Comparison of ENCODE assay signal across 34 cellular contexts in the genomic region with DNA sequence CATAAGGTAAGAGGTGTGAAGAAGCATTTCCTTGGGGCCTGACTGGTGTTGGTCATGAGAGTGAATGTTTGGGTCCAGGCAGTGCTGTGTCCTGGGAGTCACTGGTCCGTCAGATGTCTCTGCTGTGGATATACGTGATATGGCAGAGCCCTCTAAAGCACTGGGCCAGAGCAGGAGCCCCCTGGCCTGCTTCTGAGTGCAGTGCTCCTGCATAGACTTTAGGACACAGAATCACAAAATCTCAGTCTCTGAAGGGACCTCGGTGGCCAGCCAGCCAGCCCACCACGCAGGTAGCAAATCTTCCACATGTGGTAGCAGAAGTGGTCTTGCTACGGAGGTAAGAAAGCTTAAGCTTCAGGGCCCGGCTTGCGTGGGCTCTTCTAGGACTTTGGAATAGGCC. TPM values are rescaled to one million over a fixed set of nuclear protein-coding genes. Genes with fewer than 3 reads are reported as not detected.
"Had no signal": no experiment of that assay in that cellular context is flagged by ENCODE, and none has a peak within 500 bp of the region (broad histone marks: within the 10 kb centered on the region; RNA-seq: fewer than 3 reads in every experiment).

No MANE protein-coding gene starts in this region.

- H2AFZ ChIP-seq: hepatocyte, neural progenitor cell had no signal

- H3K27ac ChIP-seq: gastrocnemius medialis, heart left ventricle, hepatocyte, left lung, neural progenitor cell, parathyroid adenoma, prostate gland, right atrium auricular region, testis, tibial artery had no signal

- H3K36me3 Mint-ChIP-seq: naive thymus-derived CD4-positive, alpha-beta T cell; neural progenitor cell; stimulated activated memory B cell treated with anti-CD40 and anti-IgM and Interleukin-4, amounts not matched to agents 10 μg/mL and 1 μg/mL and 100 μg/mL, for 72 hours; type B pancreatic cell had no signal

- H3K9me3 ChIP-seq: gastrocnemius medialis, heart left ventricle, left lung, prostate gland, right atrium auricular region, testis, tibial artery had no signal

- H3K4me3 Mint-ChIP-seq: effector memory CD8-positive, alpha-beta T cell; naive thymus-derived CD4-positive, alpha-beta T cell; nephron; neural progenitor cell; stimulated activated memory B cell treated with anti-CD40 and anti-IgM and Interleukin-4, amounts not matched to agents 10 μg/mL and 1 μg/mL and 100 μg/mL, for 72 hours; type B pancreatic cell had no signal

- H3K36me3 ChIP-seq: gastrocnemius medialis, heart left ventricle, left lung, neural progenitor cell, prostate gland, right atrium auricular region, tibial artery had no signal

- H3K4me3 ChIP-seq: gastrocnemius medialis, heart left ventricle, hepatocyte, left lung, neural progenitor cell, prostate gland, right atrium auricular region, smooth muscle cell, testis, tibial artery had no signal

- H3K27ac Mint-ChIP-seq: effector memory CD8-positive, alpha-beta T cell; naive thymus-derived CD4-positive, alpha-beta T cell; neural progenitor cell; stimulated activated memory B cell treated with anti-CD40 and anti-IgM and Interleukin-4, amounts not matched to agents 10 μg/mL and 1 μg/mL and 100 μg/mL, for 72 hours; type B pancreatic cell had no signal

- ATAC-seq: effector memory CD8-positive, alpha-beta T cell; gastrocnemius medialis; heart left ventricle; left cardiac atrium; left lung; naive thymus-derived CD4-positive, alpha-beta T cell; sciatic nerve; stimulated activated memory B cell treated with anti-CD40 and anti-IgM and Interleukin-4, amounts not matched to agents 10 μg/mL and 1 μg/mL and 100 μg/mL, for 72 hours; stimulated activated naive CD8-positive, alpha-beta T cell treated with anti-CD3 and anti-CD28 coated beads, Interleukin-15, Interleukin-2, amounts not matched to agents 100 U/mL and 50 U/mL, for 24 hours had no signal

- H3K9me3 Mint-ChIP-seq: effector memory CD8-positive, alpha-beta T cell; naive thymus-derived CD4-positive, alpha-beta T cell; stimulated activated memory B cell treated with anti-CD40 and anti-IgM and Interleukin-4, amounts not matched to agents 10 μg/mL and 1 μg/mL and 100 μg/mL, for 72 hours had no signal

- DNase-seq: cortex of kidney; effector memory CD8-positive, alpha-beta T cell; erythroblast; foreskin fibroblast; gastrocnemius medialis; left cardiac atrium; mesenchymal stem cell; midbrain; naive thymus-derived CD4-positive, alpha-beta T cell; stimulated activated CD4-positive, alpha-beta T cell treated with anti-CD3 and anti-CD28 coated beads, Interleukin-2, amount 100 ng/mL, for 24 hours; stimulated activated CD4-positive, alpha-beta T cell treated with anti-CD3 and anti-CD28 coated beads, Interleukin-4, amount 100 ng/mL, for 24 hours; stimulated activated naive CD8-positive, alpha-beta T cell treated with anti-CD3 and anti-CD28 coated beads, Interleukin-15, Interleukin-2, amounts not matched to agents 100 U/mL and 50 U/mL, for 24 hours; substantia nigra; testis; tibial artery had no signal

- H3K4me1 ChIP-seq: gastrocnemius medialis, heart left ventricle, left lung, neural progenitor cell, prostate gland, right atrium auricular region, testis, tibial artery had no signal

- H3K27me3 ChIP-seq: gastrocnemius medialis, hepatocyte, left lung, neural progenitor cell, right atrium auricular region, testis had no signal

- H3K9ac ChIP-seq: neural progenitor cell, parathyroid adenoma had no signal

- H3K4me1 Mint-ChIP-seq: naive thymus-derived CD4-positive, alpha-beta T cell; stimulated activated memory B cell treated with anti-CD40 and anti-IgM and Interleukin-4, amounts not matched to agents 10 μg/mL and 1 μg/mL and 100 μg/mL, for 72 hours had no signal

- H3K79me2 ChIP-seq: hepatocyte, parathyroid adenoma had no signal

- H3K4me2 ChIP-seq: hepatocyte, neural progenitor cell, smooth muscle cell had no signal

- FAIRE-seq: endometrium, urothelium cell line had no signal

RNA-seq across cellular contexts. Expression of a gene that starts 18.5 kb away (rescaled TPM):
- total RNA-seq: dermis microvascular lymphatic vessel endothelial cell; gastrocnemius medialis; heart left ventricle; kidney epithelial cell; lung microvascular endothelial cell; mucosa of gallbladder; naive thymus-derived CD4-positive, alpha-beta T cell; osteoblast; sciatic nerve had no signal
- polyA plus RNA-seq: heart left ventricle; naive thymus-derived CD4-positive, alpha-beta T cell had no signal

RNA-seq across cellular contexts. Expression of a gene that starts 28.3 kb away (rescaled TPM):
- total RNA-seq: dermis microvascular lymphatic vessel endothelial cell, kidney epithelial cell, lung microvascular endothelial cell had no signal
- polyA plus RNA-seq: naive thymus-derived CD4-positive, alpha-beta T cell had no signal

RNA-seq across cellular contexts. Expression of a gene that starts 29.6 kb away (rescaled TPM):
- total RNA-seq: gastrocnemius medialis; kidney epithelial cell; lung microvascular endothelial cell; naive thymus-derived CD4-positive, alpha-beta T cell; osteoblast; smooth muscle cell had no signal
- polyA plus RNA-seq: naive thymus-derived CD4-positive, alpha-beta T cell; smooth muscle cell had no signal

RNA-seq across cellular contexts. Expression of a gene that starts 40.7 kb away (rescaled TPM):
- total RNA-seq: dermis microvascular lymphatic vessel endothelial cell; gastrocnemius medialis; heart left ventricle; hepatocyte; kidney epithelial cell; lung microvascular endothelial cell; naive thymus-derived CD4-positive, alpha-beta T cell; osteoblast; smooth muscle cell had no signal
- polyA plus RNA-seq: naive thymus-derived CD4-positive, alpha-beta T cell; smooth muscle cell had no signal
